ENCODE assay signal across 35 cellular contexts in the genomic region with DNA sequence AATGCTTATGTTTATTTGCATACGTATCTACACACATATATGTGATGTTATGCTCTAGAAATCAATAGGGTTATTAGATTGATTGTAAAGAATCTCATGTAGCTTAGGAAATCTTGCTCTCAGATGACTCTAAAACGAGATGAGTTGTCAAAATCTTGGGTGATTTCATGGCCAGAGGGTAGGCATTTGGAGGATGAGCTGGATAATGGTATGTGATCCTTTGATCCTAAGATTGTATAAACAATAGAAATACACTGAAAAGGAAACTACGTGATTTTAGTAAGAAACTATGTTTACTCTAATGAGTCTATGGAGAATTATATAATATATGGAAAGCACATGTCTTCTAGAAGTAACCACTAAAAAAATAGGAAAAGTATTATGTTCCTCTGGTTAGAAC.
"Had no signal": no experiment of that assay in that cellular context is flagged by ENCODE, and none has a peak within 500 bp of the region (broad histone marks: within the 10 kb centered on the region; RNA-seq: fewer than 3 reads in every experiment).

No MANE protein-coding gene starts in this region.

- H3K9me3 ChIP-seq: MG63 had no signal

- DNase-seq: Karpas-422, Kasumi-1, MG63, MM.1S, MV-4-11, NCI-H1048, NCI-H1092, NCI-H1092 treated with DMSO at 0.1 percent for 48 hours, NCI-H1105, NCI-H1105 treated with DMSO at 0.1 percent for 48 hours, NCI-H1417, NCI-H1417 treated with DMSO at 0.1 percent for 48 hours, NCI-H1436, NCI-H1436 treated with DMSO at 0.1 percent for 48 hours, NCI-H146, NCI-H1694, NCI-H1694 treated with DMSO at 0.1 percent for 48 hours, NCI-H187, NCI-H187 treated with DMSO at 0.1 percent for 48 hours, NCI-H1930, NCI-H2029, NCI-H2029 treated with DMSO at 0.1 percent for 48 hours, NCI-H2081, NCI-H2081 treated with DMSO at 0.1 percent for 48 hours, NCI-H2107, NCI-H2171, NCI-H2171 treated with DMSO at 0.1 percent for 48 hours, NCI-H2227 treated with DMSO at 0.1 percent for 48 hours, NCI-H226, NCI-H345, NCI-H446, NCI-H446 treated with DMSO at 0.1 percent for 48 hours, NCI-H510A, NCI-H510A treated with DMSO at 0.1 percent for 48 hours had no signal

- H3K4me2 ChIP-seq: KMS-11 had no signal

- H3K36me3 ChIP-seq: MG63 had no signal

- H3K27ac ChIP-seq: KMS-11 had no signal

- H3K9ac ChIP-seq: KMS-11 had no signal

- H3K27me3 ChIP-seq: MG63 had no signal

- H3K4me3 ChIP-seq: MG63 had no signal
